Comparison of ENCODE assay signal across 10 cellular contexts in the genomic region with DNA sequence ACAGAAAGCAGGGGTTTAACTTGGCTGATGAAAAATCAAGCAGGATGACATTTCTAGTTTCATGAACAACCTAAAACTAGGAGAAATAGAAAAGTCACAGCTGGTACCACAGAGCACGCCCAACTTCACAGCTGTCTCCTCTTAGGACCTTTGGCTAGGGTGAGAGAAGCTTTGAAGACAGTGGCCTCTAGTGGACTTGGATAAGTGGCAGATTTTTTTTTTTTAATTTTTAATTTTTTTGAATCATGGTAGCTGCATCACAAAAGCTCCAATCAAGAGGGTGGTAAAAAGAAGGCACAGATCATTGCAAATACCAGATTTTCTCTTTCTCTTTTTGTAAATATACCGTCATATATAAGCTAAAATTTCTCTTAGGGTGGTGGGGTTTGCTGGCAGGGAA. TPM values are rescaled to one million over a fixed set of nuclear protein-coding genes. Genes with fewer than 3 reads are reported as not detected.
DNase-seq lines count a peak whose midpoint lies in the region; ATAC-seq and TF ChIP-seq lines count a peak whose summit lies in the region.
"Had no signal": no experiment of that assay in that cellular context is flagged by ENCODE, and none has a peak within 500 bp of the region (broad histone marks: within the 10 kb centered on the region; RNA-seq: fewer than 3 reads in every experiment).

No MANE protein-coding gene starts in this region.

- TF ChIP-seq CTCF in astrocyte of the spinal cord (IDR thresholded peaks at IDR 0.05; ENCODE audit: low read depth, low read length) (peak; percentile 34), lower lobe of right lung (IDR thresholded peaks at IDR 0.05) (no peak), WTC11 (IDR thresholded peaks at IDR 0.05) (no peak)

- intact Hi-C loops in lower lobe of right lung (cut with DNase I) = no loop called here

- H3K4me3 Mint-ChIP-seq in WTC11 = no peak overlapping the region
- H3K4me3 Mint-ChIP-seq: activated CD8-positive, alpha-beta memory T cell treated with anti-CD3 and anti-CD28 coated beads, Interleukin-2, amount 10 ng/mL, durations not matched to agents 7 days and 5 days had no signal

- CTCF ChIA-PET in WTC11 (lab: Charles Lee) = interaction anchor here (0.6 to 3.9 kb wide), 8 partner anchors 10 to 163 kb away, joined by 3 to 38 read pairs (median 4); no protein-coding TSS in a partner anchor

- no peaks in the 10 kb centered on the region for H3K36me3 Mint-ChIP-seq in WTC11

- no peak overlapping the region for H3K27ac ChIP-seq in lower lobe of right lung

- H3K4me1 ChIP-seq in lower lobe of right lung = no peaks in the 10 kb centered on the region

- H3K4me3 ChIP-seq in astrocyte of the spinal cord (ENCODE audit: low read depth, low read length) (no peak overlapping the region), lower lobe of right lung (no peak overlapping the region)

- POLR2A ChIA-PET in WTC11 (lab: Charles Lee) = no interaction called here

- H3K27me3 Mint-ChIP-seq in WTC11 (ENCODE audit: low read depth) = no peaks in the 10 kb centered on the region
- H3K27me3 Mint-ChIP-seq: activated CD8-positive, alpha-beta memory T cell treated with anti-CD3 and anti-CD28 coated beads, Interleukin-2, amount 10 ng/mL, durations not matched to agents 7 days and 5 days had no signal

- no peaks in the 10 kb centered on the region for H3K9me3 ChIP-seq in lower lobe of right lung

- H3K27ac Mint-ChIP-seq in WTC11 = no peak overlapping the region
- H3K27ac Mint-ChIP-seq: activated CD8-positive, alpha-beta memory T cell treated with anti-CD3 and anti-CD28 coated beads, Interleukin-2, amount 10 ng/mL, durations not matched to agents 7 days and 5 days had no signal

- H3K9me3 Mint-ChIP-seq in WTC11 = no peaks in the 10 kb centered on the region

- DNase-seq in D341Med (ENCODE audit: low spot score) = peak; percentile 28
- DNase-seq in KBM-7 = peak; percentile 51
- peak; percentile 8 for DNase-seq in astrocyte of the spinal cord (ENCODE audit: low read depth, low spot score)
- peak; percentile 8 for DNase-seq in medulla oblongata (ENCODE audit: extremely low spot score)
- no peak for DNase-seq in lower lobe of right lung
- no peak for DNase-seq in WTC11 (ENCODE audit: low spot score)
- no peak for DNase-seq in stimulated activated CD4-positive, alpha-beta T cell treated with anti-CD3 and anti-CD28 coated beads, Interleukin-15, amount 100 ng/mL, for 24 hours
- DNase-seq in activated CD4-positive, alpha-beta T cell treated with anti-CD3 and anti-CD28 coated beads for 48 hours = no peak
- DNase-seq: activated CD8-positive, alpha-beta memory T cell treated with anti-CD3 and anti-CD28 coated beads, Interleukin-2, amount 10 ng/mL, durations not matched to agents 7 days and 5 days; stimulated activated CD4-positive, alpha-beta T cell treated with anti-CD3 and anti-CD28 coated beads, Interleukin-2, amount 100 ng/mL, for 48 hours had no signal

- H3K27me3 ChIP-seq in lower lobe of right lung (ENCODE audit: low read depth) = no peaks in the 10 kb centered on the region

- H3K36me3 ChIP-seq in lower lobe of right lung = peaks cover 13% of the 10 kb centered on the region

- in situ Hi-C loops in KBM-7 (cut with MboI; ENCODE audit: low pct_unique_long_range_greater_than_20kb, low sequenced_read_pairs) (no loop called here), astrocyte of the spinal cord (cut with HindIII; ENCODE audit: low sequenced_read_pairs) (no loop called here)

- H3K4me1 Mint-ChIP-seq in WTC11 = no peaks in the 10 kb centered on the region
- H3K4me1 Mint-ChIP-seq: activated CD8-positive, alpha-beta memory T cell treated with anti-CD3 and anti-CD28 coated beads, Interleukin-2, amount 10 ng/mL, durations not matched to agents 7 days and 5 days had no signal

- ATAC-seq in lower lobe of right lung (no peak), WTC11 (no peak)
- ATAC-seq: activated CD8-positive, alpha-beta memory T cell treated with anti-CD3 and anti-CD28 coated beads, Interleukin-2, amount 10 ng/mL, durations not matched to agents 7 days and 5 days had no signal

TF ChIP-seq in WTC11, 78 proteins besides CTCF, POLR2A, EP300 and RAD21:
- TF ChIP-seq JUN (CRISPR knock-in tag; IDR thresholded peaks at IDR 0.05) (no peak), ZNF317 (CRISPR knock-in tag; IDR thresholded peaks at IDR 0.05; ENCODE audit: borderline replicate concordance, low read depth) (no peak), ZNF396 (CRISPR knock-in tag; IDR thresholded peaks at IDR 0.05; ENCODE audit: borderline replicate concordance) (no peak), NFYB (CRISPR knock-in tag; conservative IDR thresholded peaks at IDR 0.05; ENCODE audit: low read depth) (no peak), ELF4 (CRISPR knock-in tag; IDR thresholded peaks at IDR 0.05; ENCODE audit: low read depth) (no peak), ZBTB21 (CRISPR knock-in tag; IDR thresholded peaks at IDR 0.05; ENCODE audit: borderline replicate concordance) (no peak)
- TF ChIP-seq, protein P1, sequence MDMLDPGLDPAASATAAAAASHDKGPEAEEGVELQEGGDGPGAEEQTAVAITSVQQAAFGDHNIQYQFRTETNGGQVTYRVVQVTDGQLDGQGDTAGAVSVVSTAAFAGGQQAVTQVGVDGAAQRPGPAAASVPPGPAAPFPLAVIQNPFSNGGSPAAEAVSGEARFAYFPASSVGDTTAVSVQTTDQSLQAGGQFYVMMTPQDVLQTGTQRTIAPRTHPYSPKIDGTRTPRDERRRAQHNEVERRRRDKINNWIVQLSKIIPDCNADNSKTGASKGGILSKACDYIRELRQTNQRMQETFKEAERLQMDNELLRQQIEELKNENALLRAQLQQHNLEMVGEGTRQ (CRISPR knock-in tag; IDR thresholded peaks at IDR 0.05) = no peak
- TF ChIP-seq, protein P2, sequence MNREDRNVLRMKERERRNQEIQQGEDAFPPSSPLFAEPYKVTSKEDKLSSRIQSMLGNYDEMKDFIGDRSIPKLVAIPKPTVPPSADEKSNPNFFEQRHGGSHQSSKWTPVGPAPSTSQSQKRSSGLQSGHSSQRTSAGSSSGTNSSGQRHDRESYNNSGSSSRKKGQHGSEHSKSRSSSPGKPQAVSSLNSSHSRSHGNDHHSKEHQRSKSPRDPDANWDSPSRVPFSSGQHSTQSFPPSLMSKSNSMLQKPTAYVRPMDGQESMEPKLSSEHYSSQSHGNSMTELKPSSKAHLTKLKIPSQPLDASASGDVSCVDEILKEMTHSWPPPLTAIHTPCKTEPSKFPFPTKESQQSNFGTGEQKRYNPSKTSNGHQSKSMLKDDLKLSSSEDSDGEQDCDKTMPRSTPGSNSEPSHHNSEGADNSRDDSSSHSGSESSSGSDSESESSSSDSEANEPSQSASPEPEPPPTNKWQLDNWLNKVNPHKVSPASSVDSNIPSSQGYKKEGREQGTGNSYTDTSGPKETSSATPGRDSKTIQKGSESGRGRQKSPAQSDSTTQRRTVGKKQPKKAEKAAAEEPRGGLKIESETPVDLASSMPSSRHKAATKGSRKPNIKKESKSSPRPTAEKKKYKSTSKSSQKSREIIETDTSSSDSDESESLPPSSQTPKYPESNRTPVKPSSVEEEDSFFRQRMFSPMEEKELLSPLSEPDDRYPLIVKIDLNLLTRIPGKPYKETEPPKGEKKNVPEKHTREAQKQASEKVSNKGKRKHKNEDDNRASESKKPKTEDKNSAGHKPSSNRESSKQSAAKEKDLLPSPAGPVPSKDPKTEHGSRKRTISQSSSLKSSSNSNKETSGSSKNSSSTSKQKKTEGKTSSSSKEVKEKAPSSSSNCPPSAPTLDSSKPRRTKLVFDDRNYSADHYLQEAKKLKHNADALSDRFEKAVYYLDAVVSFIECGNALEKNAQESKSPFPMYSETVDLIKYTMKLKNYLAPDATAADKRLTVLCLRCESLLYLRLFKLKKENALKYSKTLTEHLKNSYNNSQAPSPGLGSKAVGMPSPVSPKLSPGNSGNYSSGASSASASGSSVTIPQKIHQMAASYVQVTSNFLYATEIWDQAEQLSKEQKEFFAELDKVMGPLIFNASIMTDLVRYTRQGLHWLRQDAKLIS (CRISPR knock-in tag; IDR thresholded peaks at IDR 0.05; ENCODE audit: borderline replicate concordance) = no peak
- TF ChIP-seq, protein P3, sequence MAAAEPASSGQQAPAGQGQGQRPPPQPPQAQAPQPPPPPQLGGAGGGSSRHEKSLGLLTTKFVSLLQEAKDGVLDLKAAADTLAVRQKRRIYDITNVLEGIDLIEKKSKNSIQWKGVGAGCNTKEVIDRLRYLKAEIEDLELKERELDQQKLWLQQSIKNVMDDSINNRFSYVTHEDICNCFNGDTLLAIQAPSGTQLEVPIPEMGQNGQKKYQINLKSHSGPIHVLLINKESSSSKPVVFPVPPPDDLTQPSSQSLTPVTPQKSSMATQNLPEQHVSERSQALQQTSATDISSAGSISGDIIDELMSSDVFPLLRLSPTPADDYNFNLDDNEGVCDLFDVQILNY (CRISPR knock-in tag; IDR thresholded peaks at IDR 0.05) = no peak
- TF ChIP-seq, protein P4, sequence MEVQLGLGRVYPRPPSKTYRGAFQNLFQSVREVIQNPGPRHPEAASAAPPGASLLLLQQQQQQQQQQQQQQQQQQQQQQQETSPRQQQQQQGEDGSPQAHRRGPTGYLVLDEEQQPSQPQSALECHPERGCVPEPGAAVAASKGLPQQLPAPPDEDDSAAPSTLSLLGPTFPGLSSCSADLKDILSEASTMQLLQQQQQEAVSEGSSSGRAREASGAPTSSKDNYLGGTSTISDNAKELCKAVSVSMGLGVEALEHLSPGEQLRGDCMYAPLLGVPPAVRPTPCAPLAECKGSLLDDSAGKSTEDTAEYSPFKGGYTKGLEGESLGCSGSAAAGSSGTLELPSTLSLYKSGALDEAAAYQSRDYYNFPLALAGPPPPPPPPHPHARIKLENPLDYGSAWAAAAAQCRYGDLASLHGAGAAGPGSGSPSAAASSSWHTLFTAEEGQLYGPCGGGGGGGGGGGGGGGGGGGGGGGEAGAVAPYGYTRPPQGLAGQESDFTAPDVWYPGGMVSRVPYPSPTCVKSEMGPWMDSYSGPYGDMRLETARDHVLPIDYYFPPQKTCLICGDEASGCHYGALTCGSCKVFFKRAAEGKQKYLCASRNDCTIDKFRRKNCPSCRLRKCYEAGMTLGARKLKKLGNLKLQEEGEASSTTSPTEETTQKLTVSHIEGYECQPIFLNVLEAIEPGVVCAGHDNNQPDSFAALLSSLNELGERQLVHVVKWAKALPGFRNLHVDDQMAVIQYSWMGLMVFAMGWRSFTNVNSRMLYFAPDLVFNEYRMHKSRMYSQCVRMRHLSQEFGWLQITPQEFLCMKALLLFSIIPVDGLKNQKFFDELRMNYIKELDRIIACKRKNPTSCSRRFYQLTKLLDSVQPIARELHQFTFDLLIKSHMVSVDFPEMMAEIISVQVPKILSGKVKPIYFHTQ (CRISPR knock-in tag; IDR thresholded peaks at IDR 0.05) = no peak

RNA-seq across cellular contexts. Expression of a gene that starts 20.2 kb away (rescaled TPM):
- total RNA-seq in lower lobe of right lung = 3.2 TPM
- total RNA-seq in WTC11 (2021) = 3.8 to 4.4 TPM (median 3.8 TPM) in 3 replicates

Comparison
In these comparisons a context has a peak if more than half of its experiments do, and no peak if none do; other contexts are left out.
1. DNase-seq: peak in D341Med (single experiment), KBM-7 (single experiment), astrocyte of the spinal cord (single experiment) and medulla oblongata (single experiment); none in lower lobe of right lung (single experiment), WTC11 (single experiment), stimulated activated CD4-positive, alpha-beta T cell treated with anti-CD3 and anti-CD28 coated beads, Interleukin-15, amount 100 ng/mL, for 24 hours (single experiment) and activated CD4-positive, alpha-beta T cell treated with anti-CD3 and anti-CD28 coated beads for 48 hours (single experiment).